ENCODE assay signal across 8 cellular contexts in genomic region chr17:50634915-50635719, GRCh38. TPM values are rescaled to one million over a fixed set of nuclear protein-coding genes. Genes with fewer than 3 reads are reported as not detected.
DNase-seq lines count a peak whose midpoint lies in the region; ATAC-seq, FAIRE-seq and TF ChIP-seq lines count a peak whose summit lies in the region.

No MANE protein-coding gene starts in this region.

- ATAC-seq in pancreas (peak; percentile 2 to 18 (median 2)), HG03565 (IDR thresholded peaks at IDR 0.05; ENCODE audit: unreplicated experiment) (no peak)

- CTCF ChIA-PET in BJ (lab: Yijun Ruan, JAX): interaction anchor here (0.8 to 3.1 kb wide), 5 partner anchors 9 to 93 kb away, joined by 3 to 15 read pairs (median 4); no protein-coding TSS in a partner anchor

- no peak for FAIRE-seq in pancreas (lab: Jason Lieb, UNC)

- H3K4me1 ChIP-seq in Peyer's patch (peaks cover 6 to 67% (median 10%) of the 10 kb centered on the region in 4 donors), pancreas (peaks cover 18 to 38% (median 31%) of the 10 kb centered on the region in 3 donors)

- H3K9me3 Mint-ChIP-seq in activated T-helper 1 cell treated with anti-CD3 and anti-CD28 coated beads, Interleukin-12 subunit alpha, Interleukin-12 subunit beta, Interleukin-2, Interleukin-4 antibody, amounts not matched to agents 30 ng/mL and 10 ng/mL and 1 ng/mL, durations not matched to agents 14 hours and 24 hours and 36 hours: no peaks in the 10 kb centered on the region

- POLR2A ChIA-PET in BJ (lab: Charles Lee): no interaction called here

- 4 to 6% methylated on average over 49 to 52 of the region's 52 CpGs for WGBS in pancreas, 2 donors

- TF ChIP-seq POLR2A in Peyer's patch (IDR thresholded peaks at IDR 0.05): no peak

- H3K4me3 ChIP-seq in BJ (ENCODE audit: low read depth, low read length) (peak overlapping the region; percentile 71), Peyer's patch (peak overlapping the region; percentile 38 to 81 (median 63)), fibroblast of pulmonary artery (replicated peaks; ENCODE audit: low read depth, low read length) (peak overlapping the region; percentile 52), pancreas (peak overlapping the region; percentile 26 to 81 (median 53))

- H3K27me3 ChIP-seq in BJ (ENCODE audit: control insufficient read depth, insufficient read depth, low read length) (no peaks in the 10 kb centered on the region), Peyer's patch (peaks cover 0 to 6% of the 10 kb centered on the region in 2 donors), pancreas (no peaks in the 10 kb centered on the region)

- TF ChIP-seq CTCF in BJ (IDR thresholded peaks at IDR 0.05; ENCODE audit: insufficient read depth, low read depth, low read length) (0 out of 2 replicates have a peak, but pooled peaks have one; percentile 12), Peyer's patch (IDR thresholded peaks at IDR 0.05) (peak in 2 of 6 experiments; percentile 19 to 22), fibroblast of pulmonary artery (IDR thresholded peaks at IDR 0.05; ENCODE audit: low read length, missing control alignments) (no peak), pancreas (IDR thresholded peaks at IDR 0.05) (no peak)

- H3K27ac ChIP-seq in Peyer's patch: peak overlapping the region; percentile 66 to 89 (median 84)
- peak overlapping the region; percentile 64 to 85 (median 79) for H3K27ac ChIP-seq in pancreas

- no peak for DNase-seq in BJ (ENCODE audit: low read depth)
- no peak for DNase-seq in Peyer's patch
- DNase-seq in fibroblast of pulmonary artery (ENCODE audit: low read depth): no peak
- DNase-seq in pancreas: peak in 4 of 6 donors; percentile 47 to 72 (median 63)
- no peak for DNase-seq in posterior vena cava (ENCODE audit: low spot score)
- DNase-seq in NCI-H1048 (lab: John Stamatoyannopoulos, UW): no peak
- DNase-seq in activated T-helper 1 cell treated with anti-CD3 and anti-CD28 coated beads, Interleukin-12 subunit alpha, Interleukin-12 subunit beta, Interleukin-2, Interleukin-4 antibody, amounts not matched to agents 30 ng/mL and 10 ng/mL and 1 ng/mL, durations not matched to agents 14 hours and 24 hours and 36 hours (ENCODE audit: low spot score): no peak

- intact Hi-C loops in pancreas (cut with DNase I): loop anchor here in 1 of 3 donors (5.0 kb wide), 1 partner anchor 57 kb away; no protein-coding TSS in a partner anchor
- intact Hi-C loops in posterior vena cava (cut with DNase I): loop anchor here (5.0 kb wide), 2 partner anchors 57 to 197 kb away; no protein-coding TSS in a partner anchor
- intact Hi-C loops in activated T-helper 1 cell treated with anti-CD3 and anti-CD28 coated beads, Interleukin-12 subunit alpha, Interleukin-12 subunit beta, Interleukin-2, Interleukin-4 antibody, amounts not matched to agents 30 ng/mL and 10 ng/mL and 1 ng/mL, durations not matched to agents 14 hours and 24 hours and 36 hours (cut with micrococcal nuclease): loop anchor here (5.0 kb wide), 1 partner anchor 47 kb away; no protein-coding TSS in a partner anchor

- H3K4me1 Mint-ChIP-seq in activated T-helper 1 cell treated with anti-CD3 and anti-CD28 coated beads, Interleukin-12 subunit alpha, Interleukin-12 subunit beta, Interleukin-2, Interleukin-4 antibody, amounts not matched to agents 30 ng/mL and 10 ng/mL and 1 ng/mL, durations not matched to agents 14 hours and 24 hours and 36 hours (ENCODE audit: low read depth): no peaks in the 10 kb centered on the region

- H3K27ac Mint-ChIP-seq in activated T-helper 1 cell treated with anti-CD3 and anti-CD28 coated beads, Interleukin-12 subunit alpha, Interleukin-12 subunit beta, Interleukin-2, Interleukin-4 antibody, amounts not matched to agents 30 ng/mL and 10 ng/mL and 1 ng/mL, durations not matched to agents 14 hours and 24 hours and 36 hours: no peak overlapping the region

- H3K36me3 ChIP-seq in BJ (ENCODE audit: control insufficient read depth, insufficient read depth, low read length) (no peaks in the 10 kb centered on the region; the same call in 1 of the 2 replicates), Peyer's patch (no peaks in the 10 kb centered on the region), pancreas (no peaks in the 10 kb centered on the region)

- no peaks in the 10 kb centered on the region for H3K36me3 Mint-ChIP-seq in activated T-helper 1 cell treated with anti-CD3 and anti-CD28 coated beads, Interleukin-12 subunit alpha, Interleukin-12 subunit beta, Interleukin-2, Interleukin-4 antibody, amounts not matched to agents 30 ng/mL and 10 ng/mL and 1 ng/mL, durations not matched to agents 14 hours and 24 hours and 36 hours (ENCODE audit: low read depth)

- no peak overlapping the region for H3K4me3 Mint-ChIP-seq in activated T-helper 1 cell treated with anti-CD3 and anti-CD28 coated beads, Interleukin-12 subunit alpha, Interleukin-12 subunit beta, Interleukin-2, Interleukin-4 antibody, amounts not matched to agents 30 ng/mL and 10 ng/mL and 1 ng/mL, durations not matched to agents 14 hours and 24 hours and 36 hours

- H3K27me3 Mint-ChIP-seq in activated T-helper 1 cell treated with anti-CD3 and anti-CD28 coated beads, Interleukin-12 subunit alpha, Interleukin-12 subunit beta, Interleukin-2, Interleukin-4 antibody, amounts not matched to agents 30 ng/mL and 10 ng/mL and 1 ng/mL, durations not matched to agents 14 hours and 24 hours and 36 hours (ENCODE audit: insufficient read depth): peaks cover 68% of the 10 kb centered on the region

- no peaks in the 10 kb centered on the region for H3K9me3 ChIP-seq in Peyer's patch
- no peaks in the 10 kb centered on the region for H3K9me3 ChIP-seq in pancreas

RNA-seq across cellular contexts. Expression of gene ABCC3, which starts 0.4 kb away (rescaled TPM):
- polyA plus RNA-seq in BJ (2011; rRNA removed) (37.2 and 56.4 TPM in 2 replicates), pancreas (100 to 1,000 TPM; 163 to 209 TPM)
- 52.4 and 55.7 TPM in 2 replicates for polyA minus RNA-seq in BJ (2011; rRNA and poly(A)+ RNA removed)
- total RNA-seq in Peyer's patch (100 to 1,000 TPM; 190 to 683 (median 305) TPM), pancreas (100 to 1,000 TPM in 1 of 6 donors, 10 to 100 TPM in 5; 47.2 to 103 (median 83.4) TPM), posterior vena cava (10 to 100 TPM; 13.1 to 19.8 TPM)
- total RNA-seq in activated T-helper 1 cell treated with anti-CD3 and anti-CD28 coated beads, Interleukin-12 subunit alpha, Interleukin-12 subunit beta, Interleukin-2, Interleukin-4 antibody, amounts not matched to agents 30 ng/mL and 10 ng/mL and 1 ng/mL, durations not matched to agents 14 hours and 24 hours and 36 hours: not detected in 2 replicates

Comparison
In these comparisons a context has a peak if more than half of its experiments do, and no peak if none do; other contexts are left out.
1. DNase-seq: peak in pancreas (4 of 6); none in BJ (single experiment), Peyer's patch (0 of 3), fibroblast of pulmonary artery (single experiment), posterior vena cava (single experiment), NCI-H1048 (single experiment) and activated T-helper 1 cell treated with anti-CD3 and anti-CD28 coated beads, Interleukin-12 subunit alpha, Interleukin-12 subunit beta, Interleukin-2, Interleukin-4 antibody, amounts not matched to agents 30 ng/mL and 10 ng/mL and 1 ng/mL, durations not matched to agents 14 hours and 24 hours and 36 hours (single experiment).
2. RNA of gene ABCC3, which starts 0.4 kb away (total RNA-seq): 190 to 683 TPM in Peyer's patch, 47.2 to 103 TPM in pancreas and 13.1 to 19.8 TPM in posterior vena cava; not detected in activated T-helper 1 cell treated with anti-CD3 and anti-CD28 coated beads, Interleukin-12 subunit alpha, Interleukin-12 subunit beta, Interleukin-2, Interleukin-4 antibody, amounts not matched to agents 30 ng/mL and 10 ng/mL and 1 ng/mL, durations not matched to agents 14 hours and 24 hours and 36 hours; every median in the first group is over 10 times any median in the second.
3. Peak in every context shown above with its lines, with median percentiles within 50 percentile points of each other: H3K4me3 ChIP-seq.